In genomic region chr6:111576302-111576701, GRCh38 we compare ENCODE assay signal across 11 cellular contexts. TPM values are rescaled to one million over a fixed set of nuclear protein-coding genes. Genes with fewer than 3 reads are reported as not detected.
DNase-seq lines count a peak whose midpoint lies in the region; ATAC-seq and TF ChIP-seq lines count a peak whose summit lies in the region.
"Had no signal": no experiment of that assay in that cellular context is flagged by ENCODE, and none has a peak within 500 bp of the region (broad histone marks: within the 10 kb centered on the region; RNA-seq: fewer than 3 reads in every experiment).

No MANE protein-coding gene starts in this region.

- H3K27me3 ChIP-seq in DOHH2 (ENCODE audit: control insufficient read depth, low read length) = no peaks in the 10 kb centered on the region

- peak; percentile 69 for DNase-seq in M059J (ENCODE audit: low read depth)
- DNase-seq in amniotic epithelial cell (ENCODE audit: low read depth) = peak; percentile 33
- DNase-seq in pons (ENCODE audit: low spot score) = peak; percentile 56
- no peak for DNase-seq in activated gamma-delta T cell (lab: John Stamatoyannopoulos, UW)
- no peak for DNase-seq in type B pancreatic cell (ENCODE audit: extremely low spot score, unreplicated experiment)
- no peak for DNase-seq in activated T-cell treated with anti-CD3 and anti-CD28 coated beads, Interleukin-2, amount 50 U/mL, for 4 hours
- DNase-seq: endodermal cell, right cardiac atrium had no signal

- TF ChIP-seq CTCF in DOHH2 (IDR thresholded peaks at IDR 0.05; ENCODE audit: low read depth, low read length, poor library complexity, severe bottlenecking) (no peak), type B pancreatic cell (conservative IDR thresholded peaks at IDR 0.05) (no peak)

- no peaks in the 10 kb centered on the region for H3K27me3 Mint-ChIP-seq in type B pancreatic cell
- no peaks in the 10 kb centered on the region for H3K27me3 Mint-ChIP-seq in activated T-cell treated with anti-CD3 and anti-CD28 coated beads, Interleukin-2, amount 50 U/mL, for 4 hours (ENCODE audit: low read depth)

- peaks cover 41% of the 10 kb centered on the region for H3K4me1 ChIP-seq in DOHH2 (ENCODE audit: control insufficient read depth, low read length)

- peak overlapping the region; percentile 55 for H3K4me3 ChIP-seq in DOHH2 (ENCODE audit: low read length)
- H3K4me3 ChIP-seq: SK-N-MC had no signal

- peak overlapping the region; percentile 83 for H3K4me2 ChIP-seq in DOHH2 (ENCODE audit: low read length)

- H3K9me3 ChIP-seq in DOHH2 (ENCODE audit: control insufficient read depth, insufficient read depth, low read length) = no peaks in the 10 kb centered on the region

- no peak for ATAC-seq in activated T-cell treated with anti-CD3 and anti-CD28 coated beads, Interleukin-2, amount 50 U/mL, for 4 hours

- peak overlapping the region; percentile 84 for H3K27ac ChIP-seq in DOHH2 (ENCODE audit: low read depth, low read length)

- no peaks in the 10 kb centered on the region for H3K9me3 Mint-ChIP-seq in type B pancreatic cell
- H3K9me3 Mint-ChIP-seq in activated T-cell treated with anti-CD3 and anti-CD28 coated beads, Interleukin-2, amount 50 U/mL, for 4 hours = no peaks in the 10 kb centered on the region
- H3K9me3 Mint-ChIP-seq: activated T-helper 1 cell treated with anti-CD3 and anti-CD28 coated beads, Interleukin-12 subunit alpha, Interleukin-12 subunit beta, Interleukin-2, Interleukin-4 antibody, amounts not matched to agents 30 ng/mL and 10 ng/mL and 1 ng/mL, durations not matched to agents 14 hours and 24 hours and 36 hours; endodermal cell had no signal

- peaks cover 40% of the 10 kb centered on the region for H3K4me1 Mint-ChIP-seq in type B pancreatic cell (ENCODE audit: unreplicated experiment)
- peaks cover 25% of the 10 kb centered on the region for H3K4me1 Mint-ChIP-seq in activated T-cell treated with anti-CD3 and anti-CD28 coated beads, Interleukin-2, amount 50 U/mL, for 4 hours (ENCODE audit: low read depth)

- H3F3A ChIP-seq in DOHH2 (ENCODE audit: control insufficient read depth, insufficient read depth) = peaks cover 19% of the 10 kb centered on the region

- peaks cover 4% of the 10 kb centered on the region; the same call in 1 of the 2 replicates for H4K20me1 ChIP-seq in DOHH2 (ENCODE audit: control insufficient read depth, insufficient read depth, low read depth, low read length)

- H3K36me3 ChIP-seq in DOHH2 (ENCODE audit: control insufficient read depth, low read length) = peaks cover 69% of the 10 kb centered on the region

- peaks cover 42% of the 10 kb centered on the region for H3K36me3 Mint-ChIP-seq in type B pancreatic cell
- peaks cover 37% of the 10 kb centered on the region for H3K36me3 Mint-ChIP-seq in activated T-cell treated with anti-CD3 and anti-CD28 coated beads, Interleukin-2, amount 50 U/mL, for 4 hours (ENCODE audit: insufficient read depth)

- H3K79me2 ChIP-seq in DOHH2 (ENCODE audit: control insufficient read depth, low read length) = no peaks in the 10 kb centered on the region; the same call in 1 of the 2 replicates

- H3K27ac Mint-ChIP-seq in type B pancreatic cell = no peak overlapping the region
- H3K27ac Mint-ChIP-seq: endodermal cell had no signal

- H3K9me2 ChIP-seq in DOHH2 (replicated peaks; ENCODE audit: control insufficient read depth, low read length) = no peaks in the 10 kb centered on the region

- no peak overlapping the region for H3K4me3 Mint-ChIP-seq in type B pancreatic cell
- H3K4me3 Mint-ChIP-seq in activated T-cell treated with anti-CD3 and anti-CD28 coated beads, Interleukin-2, amount 50 U/mL, for 4 hours = no peak overlapping the region
- H3K4me3 Mint-ChIP-seq: activated T-helper 1 cell treated with anti-CD3 and anti-CD28 coated beads, Interleukin-12 subunit alpha, Interleukin-12 subunit beta, Interleukin-2, Interleukin-4 antibody, amounts not matched to agents 30 ng/mL and 10 ng/mL and 1 ng/mL, durations not matched to agents 14 hours and 24 hours and 36 hours; endodermal cell had no signal

RNA-seq across cellular contexts. Expression of gene TRAF3IP2, which starts 29.4 kb away (rescaled TPM):
- total RNA-seq in M059J (2014; rRNA removed; shearing (Covaris generic)) = 46.8 and 51.1 TPM in 2 replicates
- total RNA-seq in type B pancreatic cell (ENCODE audit: low replicate concordance) = 26.3 and 47.8 TPM in 2 replicates
- 10 to 100 TPM; 15.3 to 20.8 (median 19.3) TPM for total RNA-seq in activated T-cell treated with anti-CD3 and anti-CD28 coated beads, Interleukin-2, amount 50 U/mL, for 4 hours

Comparison
In these comparisons a context has a peak if more than half of its experiments do, and no peak if none do; other contexts are left out.
1. DNase-seq: peak in M059J (single experiment), amniotic epithelial cell (single experiment) and pons (single experiment); none in activated gamma-delta T cell (single experiment), type B pancreatic cell (single experiment) and activated T-cell treated with anti-CD3 and anti-CD28 coated beads, Interleukin-2, amount 50 U/mL, for 4 hours (single experiment).